Comparison of ENCODE assay signal across 17 cellular contexts in the genomic region with DNA sequence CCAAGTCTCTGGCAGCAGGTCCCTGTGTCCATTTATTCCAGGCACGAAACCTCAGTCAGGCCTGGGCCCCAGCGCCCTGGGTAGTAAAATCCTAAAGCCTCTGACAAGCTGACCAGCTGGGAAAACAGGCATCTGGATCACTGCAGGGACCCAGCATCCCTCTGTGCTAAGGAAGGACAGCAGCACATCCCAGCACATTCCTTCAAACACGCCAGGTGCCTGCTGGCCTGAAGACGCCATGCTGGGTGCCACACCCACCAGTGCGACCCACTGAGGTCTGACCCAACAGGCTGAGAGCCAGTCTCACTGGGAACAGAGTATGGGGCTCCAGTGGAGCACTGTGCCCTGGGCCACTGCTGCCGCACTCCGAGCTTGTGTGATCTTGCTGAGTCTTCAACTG.
"Had no signal": no experiment of that assay in that cellular context is flagged by ENCODE, and none has a peak within 500 bp of the region (broad histone marks: within the 10 kb centered on the region; RNA-seq: fewer than 3 reads in every experiment).

No MANE protein-coding gene starts in this region.

- H3K36me3 ChIP-seq: neural progenitor cell, ovary had no signal

- H3K9me3 ChIP-seq: ovary, stomach, upper lobe of left lung had no signal

- H3K27me3 Mint-ChIP-seq: dendritic cell treated with granulocyte-macrophage colony-stimulating factor and Interleukin-4, amounts not matched to agents 40 ng/mL and 50 ng/mL, for 4 days; effector memory CD8-positive, alpha-beta T cell had no signal

- H3K9me3 Mint-ChIP-seq: dendritic cell treated with granulocyte-macrophage colony-stimulating factor and Interleukin-4, amounts not matched to agents 40 ng/mL and 50 ng/mL, for 4 days; effector memory CD8-positive, alpha-beta T cell; mesothelial cell of epicardium; natural killer cell; neural progenitor cell had no signal

- H3K36me3 Mint-ChIP-seq: natural killer cell had no signal

- H3K4me3 ChIP-seq: neural progenitor cell, ovary, stomach, upper lobe of left lung had no signal

- ATAC-seq: effector memory CD8-positive, alpha-beta T cell; natural killer cell; right cardiac atrium had no signal

- DNase-seq: effector memory CD8-positive, alpha-beta T cell; erythroblast; foreskin melanocyte; head of caudate nucleus; hippocampal formation; natural killer cell; ovary; right cardiac atrium; small intestine; stimulated activated CD4-positive, alpha-beta T cell treated with anti-CD3 and anti-CD28 coated beads, Interleukin-12 subunit alpha, Interleukin-12 subunit beta, amount 100 ng/mL, for 4 hours; stimulated activated naive CD4-positive, alpha-beta T cell; stomach; substantia nigra; upper lobe of left lung had no signal

- H3K27ac ChIP-seq: neural progenitor cell, ovary, stomach, upper lobe of left lung had no signal

- H3K27ac Mint-ChIP-seq: mesothelial cell of epicardium, natural killer cell had no signal

- H3K4me3 Mint-ChIP-seq: dendritic cell treated with granulocyte-macrophage colony-stimulating factor and Interleukin-4, amounts not matched to agents 40 ng/mL and 50 ng/mL, for 4 days; effector memory CD8-positive, alpha-beta T cell; mesothelial cell of epicardium; natural killer cell; neural progenitor cell had no signal

- H3K27me3 ChIP-seq: neural progenitor cell, ovary, stomach, upper lobe of left lung had no signal
